ENCODE assay signal across 1 cellular context in genomic region chr22:31954535-31955326, GRCh38.
TF ChIP-seq lines count a peak whose summit lies in the region.

No MANE protein-coding gene starts in this region.

TF ChIP-seq in HEK293, 187 proteins besides CTCF, POLR2A, EP300 and RAD21 (continued from another document):
- TF ChIP-seq KLF17 (tag by site-specific recombination; IDR thresholded peaks at IDR 0.05) (0 out of 2 replicates have a peak, but pooled peaks have one; percentile 36), ZNF560 (tag by site-specific recombination; IDR thresholded peaks at IDR 0.05; ENCODE audit: borderline replicate concordance) (no peak), ZNF645 (tag by site-specific recombination; IDR thresholded peaks at IDR 0.05) (no peak), ZNF768 (tag by site-specific recombination; IDR thresholded peaks at IDR 0.05) (no peak), ZNF488 (tag by site-specific recombination; IDR thresholded peaks at IDR 0.05) (no peak)
